In the genomic region with DNA sequence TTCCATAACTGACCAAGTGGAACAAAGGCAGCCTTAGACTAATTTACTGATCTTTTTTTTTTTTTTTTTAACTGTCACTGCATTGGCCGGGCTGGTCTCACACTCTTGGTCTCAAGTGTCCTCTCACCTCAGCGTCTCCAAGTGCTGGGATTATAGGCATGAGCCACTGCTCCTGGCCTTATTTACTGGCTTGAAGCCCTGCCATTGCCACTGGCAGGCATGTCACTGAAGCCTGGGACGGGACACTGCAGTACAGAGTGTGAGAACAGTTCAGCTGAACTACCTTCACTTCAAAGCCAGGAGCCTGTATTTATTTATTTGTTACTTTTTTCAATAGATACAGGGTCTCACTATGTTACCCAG, we compare ENCODE assay signal across 25 cellular contexts. TPM values are rescaled to one million over a fixed set of nuclear protein-coding genes. Genes with fewer than 3 reads are reported as not detected.
DNase-seq lines count a peak whose midpoint lies in the region; ATAC-seq, FAIRE-seq and TF ChIP-seq lines count a peak whose summit lies in the region.
"Had no signal": no experiment of that assay in that cellular context is flagged by ENCODE, and none has a peak within 500 bp of the region (broad histone marks: within the 10 kb centered on the region; RNA-seq: fewer than 3 reads in every experiment).

No MANE protein-coding gene starts in this region.

- no peaks in the 10 kb centered on the region for H3K9me3 ChIP-seq in A549
- no peaks in the 10 kb centered on the region for H3K9me3 ChIP-seq in PC-9 (ENCODE audit: insufficient read depth, low read depth)
- no peaks in the 10 kb centered on the region for H3K9me3 ChIP-seq in mammary epithelial cell (replicated peaks; ENCODE audit: insufficient read depth, low read length)
- H3K9me3 ChIP-seq in lower lobe of right lung, result no peaks in the 10 kb centered on the region
- H3K9me3 ChIP-seq in right atrium auricular region, result no peaks in the 10 kb centered on the region

- dilution Hi-C loops in mammary epithelial cell (cut with HindIII; ENCODE audit: low sequenced_read_pairs), result no loop called here

- intact Hi-C loops in PC-9 (cut with micrococcal nuclease; ENCODE audit: unreplicated experiment) (loop anchor here (5.0 kb wide), 1 partner anchor 63 kb away; no protein-coding TSS in a partner anchor), mammary epithelial cell (cut with micrococcal nuclease) (no loop called here), lower lobe of right lung (cut with DNase I) (no loop called here)

- POLR2A ChIA-PET in A549 (lab: Yijun Ruan, JAX) (interaction anchor here (1.0 kb wide), 1 partner anchor 15 kb away, joined by 4 read pairs; a partner anchor contains a TSS), PC-9 (lab: Charles Lee; ENCODE audit: unreplicated experiment) (no interaction called here)

- H3K36me3 ChIP-seq in PC-9 (ENCODE audit: low read depth) (no peaks in the 10 kb centered on the region), mammary epithelial cell (ENCODE audit: insufficient read depth, low read length) (no peaks in the 10 kb centered on the region), lower lobe of right lung (no peaks in the 10 kb centered on the region), right atrium auricular region (no peaks in the 10 kb centered on the region)

- H3K4me3 Mint-ChIP-seq in chondrocyte (ENCODE audit: unreplicated experiment), result no peak overlapping the region
- H3K4me3 Mint-ChIP-seq: activated naive CD4-positive, alpha-beta T cell treated with anti-CD3 and anti-CD28 coated beads, Interleukin-2, amount 10 ng/mL, durations not matched to agents 7 days and 5 days; activated T-helper 1 cell treated with anti-CD3 and anti-CD28 coated beads, Interleukin-12 subunit alpha, Interleukin-12 subunit beta, Interleukin-2, Interleukin-4 antibody, amounts not matched to agents 30 ng/mL and 10 ng/mL and 1 ng/mL, durations not matched to agents 14 hours and 24 hours and 36 hours; CD8-positive, alpha-beta memory T cell; natural killer cell treated with Interleukin-12 subunit alpha and Interleukin-12 subunit beta and Interleukin-15 and Interleukin-18, amount 100 ng/mL, for 72 hours; WTC11 had no signal

- no peaks in the 10 kb centered on the region for H3K9me3 Mint-ChIP-seq in chondrocyte (ENCODE audit: low read depth)
- H3K9me3 Mint-ChIP-seq: activated naive CD4-positive, alpha-beta T cell treated with anti-CD3 and anti-CD28 coated beads, Interleukin-2, amount 10 ng/mL, durations not matched to agents 7 days and 5 days; activated T-helper 1 cell treated with anti-CD3 and anti-CD28 coated beads, Interleukin-12 subunit alpha, Interleukin-12 subunit beta, Interleukin-2, Interleukin-4 antibody, amounts not matched to agents 30 ng/mL and 10 ng/mL and 1 ng/mL, durations not matched to agents 14 hours and 24 hours and 36 hours; CD8-positive, alpha-beta memory T cell; natural killer cell treated with Interleukin-12 subunit alpha and Interleukin-12 subunit beta and Interleukin-15 and Interleukin-18, amount 100 ng/mL, for 72 hours; WTC11 had no signal

- CTCF ChIA-PET in A549 (lab: Yijun Ruan, JAX) (interaction anchor here (11.3 kb wide), 1 partner anchor 83 kb away, joined by 136 read pairs; no protein-coding TSS in a partner anchor), PC-9 (lab: Charles Lee) (no interaction called here), mammary epithelial cell (lab: Charles Lee; ENCODE audit: low non-redundant PET) (no interaction called here)

- H2AFZ ChIP-seq in PC-9 (no peak overlapping the region), mammary epithelial cell (ENCODE audit: low read depth, low read length) (no peak overlapping the region)

- TF ChIP-seq RAD21 in A549 (conservative IDR thresholded peaks at IDR 0.05 in 1 of 2, IDR thresholded peaks at IDR 0.05 in 1 of 2), result no peak

- TF ChIP-seq EP300 in A549 (IDR thresholded peaks at IDR 0.05), result no peak

- H3K4me2 ChIP-seq in A549 (peak overlapping the region; percentile 63), PC-9 (peak overlapping the region; percentile 72), mammary epithelial cell (ENCODE audit: insufficient read depth, low read depth, low read length) (peak overlapping the region; percentile 14)

- H3K27ac Mint-ChIP-seq in chondrocyte (ENCODE audit: unreplicated experiment), result no peak overlapping the region
- H3K27ac Mint-ChIP-seq: activated naive CD4-positive, alpha-beta T cell treated with anti-CD3 and anti-CD28 coated beads, Interleukin-2, amount 10 ng/mL, durations not matched to agents 7 days and 5 days; activated T-helper 1 cell treated with anti-CD3 and anti-CD28 coated beads, Interleukin-12 subunit alpha, Interleukin-12 subunit beta, Interleukin-2, Interleukin-4 antibody, amounts not matched to agents 30 ng/mL and 10 ng/mL and 1 ng/mL, durations not matched to agents 14 hours and 24 hours and 36 hours; CD8-positive, alpha-beta memory T cell; natural killer cell treated with Interleukin-12 subunit alpha and Interleukin-12 subunit beta and Interleukin-15 and Interleukin-18, amount 100 ng/mL, for 72 hours; WTC11 had no signal

- no peak for FAIRE-seq in A549 (lab: Jason Lieb, UNC)
- FAIRE-seq: GM18507, HTR-8/SVneo had no signal

- peaks cover 59% of the 10 kb centered on the region for H3F3A ChIP-seq in PC-9 (ENCODE audit: insufficient read depth, low read depth)

- H3K9me2 ChIP-seq in PC-9 (ENCODE audit: insufficient read depth), result no peaks in the 10 kb centered on the region

- H4K20me1 ChIP-seq in PC-9 (ENCODE audit: insufficient read depth), result no peaks in the 10 kb centered on the region
- no peaks in the 10 kb centered on the region for H4K20me1 ChIP-seq in mammary epithelial cell (ENCODE audit: insufficient read depth, low read length)

- H3K4me3 ChIP-seq in A549 (no peak overlapping the region), PC-9 (no peak overlapping the region), mammary epithelial cell (replicated peaks in 1 of 3; ENCODE audit: insufficient read depth in 1 of 3, low read depth in 2 of 3, low read length in 3 of 3) (no peak overlapping the region), lower lobe of right lung (no peak overlapping the region), right atrium auricular region (no peak overlapping the region)

- no peak for TF ChIP-seq POLR2A in A549 (IDR thresholded peaks at IDR 0.05; ENCODE audit: low read length)

- no peaks in the 10 kb centered on the region for H3K27me3 Mint-ChIP-seq in chondrocyte (ENCODE audit: low read depth)
- H3K27me3 Mint-ChIP-seq: natural killer cell treated with Interleukin-12 subunit alpha and Interleukin-12 subunit beta and Interleukin-15 and Interleukin-18, amount 100 ng/mL, for 72 hours had no signal

- BruUV-seq in PC-9 (replicated peaks; lab: Mats Ljungman, UMichigan), result no TSS peak
- BruUV-seq in mammary epithelial cell (replicated peaks; lab: Mats Ljungman, UMichigan), result no TSS peak

- H3K9ac ChIP-seq in mammary epithelial cell (ENCODE audit: insufficient read depth, low read length), result no peak overlapping the region

- H3K4me1 ChIP-seq in A549, result peaks cover 86% of the 10 kb centered on the region
- peaks cover 84% of the 10 kb centered on the region for H3K4me1 ChIP-seq in PC-9 (replicated peaks; ENCODE audit: insufficient read depth)
- H3K4me1 ChIP-seq in mammary epithelial cell (ENCODE audit: insufficient read depth, low read length), result peaks cover 56% of the 10 kb centered on the region
- H3K4me1 ChIP-seq in lower lobe of right lung, result peaks cover 31% of the 10 kb centered on the region
- peaks cover 0 to 6% of the 10 kb centered on the region in 2 donors for H3K4me1 ChIP-seq in right atrium auricular region

- no peak for ATAC-seq in A549
- ATAC-seq in lower lobe of right lung, result peak; percentile 9 to 16
- ATAC-seq in GM21737 (IDR thresholded peaks at IDR 0.05; ENCODE audit: unreplicated experiment), result no peak
- ATAC-seq: natural killer cell treated with Interleukin-12 subunit alpha and Interleukin-12 subunit beta and Interleukin-15 and Interleukin-18, amount 100 ng/mL, for 72 hours had no signal

- H3K27ac ChIP-seq in A549 (peak overlapping the region; percentile 83 to 92), PC-9 (peak overlapping the region; percentile 93), mammary epithelial cell (ENCODE audit: insufficient read depth, low read depth, low read length) (peak overlapping the region; percentile 82), lower lobe of right lung (no peak overlapping the region), right atrium auricular region (no peak overlapping the region)
- H3K27ac ChIP-seq: 22Rv1 had no signal

- no peak for DNase-seq in A549 (ENCODE audit: low read depth in 1 of 2, low spot score in 1 of 2)
- no peak for DNase-seq in PC-9
- DNase-seq in mammary epithelial cell, result no peak
- no peak for DNase-seq in lower lobe of right lung
- DNase-seq in T1000 (lab: John Stamatoyannopoulos, UW), result no peak
- DNase-seq in chondrocyte (ENCODE audit: low spot score), result no peak
- no peak for DNase-seq in right atrium auricular region (ENCODE audit: low spot score)
- DNase-seq: activated naive CD4-positive, alpha-beta T cell treated with anti-CD3 and anti-CD28 coated beads, Interleukin-2, amount 10 ng/mL, durations not matched to agents 7 days and 5 days; CD8-positive, alpha-beta memory T cell; central memory CD4-positive, alpha-beta T cell; GF-D8; Kasumi-1; NCI-H1048; NCI-H187 treated with DMSO at 0.1 percent for 48 hours; NCI-H524 treated with DMSO at 0.1 percent for 48 hours; NK-92 treated with Interleukin-12 subunit alpha and Interleukin-12 subunit beta, amount 100 ng/mL, for 24 hours; posterior cingulate gyrus; T-helper 9 cell had no signal

- WGBS in A549 (ENCODE audit: missing lambda C conversion rate), result 70% methylated on average over 3 of the region's 3 CpGs
- 92% methylated on average over 3 of the region's 3 CpGs for WGBS in mammary epithelial cell (ENCODE audit: low coverage, missing lambda C conversion rate)

- TF ChIP-seq CTCF in A549 (IDR thresholded peaks at IDR 0.05) (no peak), PC-9 (conservative IDR thresholded peaks at IDR 0.05) (no peak), mammary epithelial cell (conservative IDR thresholded peaks at IDR 0.05 in 1 of 2, IDR thresholded peaks at IDR 0.05 in 1 of 2; ENCODE audit: extremely low read depth in 1 of 2, insufficient read depth in 1 of 2, low read depth in 1 of 2, low read length in 2 of 2) (no peak), lower lobe of right lung (IDR thresholded peaks at IDR 0.05) (no peak), chondrocyte (IDR thresholded peaks at IDR 0.05) (no peak), right atrium auricular region (IDR thresholded peaks at IDR 0.05) (no peak)

- H3K27me3 ChIP-seq in PC-9 (ENCODE audit: insufficient read depth, low read depth), result no peaks in the 10 kb centered on the region
- H3K27me3 ChIP-seq in mammary epithelial cell (ENCODE audit: insufficient read depth, low read length), result no peaks in the 10 kb centered on the region
- H3K27me3 ChIP-seq in lower lobe of right lung (ENCODE audit: low read depth), result no peaks in the 10 kb centered on the region
- H3K27me3 ChIP-seq in right atrium auricular region, result no peaks in the 10 kb centered on the region

- peaks cover 4% of the 10 kb centered on the region; the same call in 1 of the 2 replicates for H3K79me2 ChIP-seq in PC-9 (ENCODE audit: low read depth)
- H3K79me2 ChIP-seq in mammary epithelial cell (ENCODE audit: insufficient read depth, low read length), result no peaks in the 10 kb centered on the region

- peaks cover 42% of the 10 kb centered on the region for H3K4me1 Mint-ChIP-seq in chondrocyte (ENCODE audit: low read depth)

- in situ Hi-C loops in mammary epithelial cell (cut with MboI; ENCODE audit: low sequenced_read_pairs in 2 of 2), result loop anchor here in 1 of 2 donors (10.0 kb wide), 1 partner anchor 79 kb away; no protein-coding TSS in a partner anchor

- no peaks in the 10 kb centered on the region for H3K36me3 Mint-ChIP-seq in chondrocyte (ENCODE audit: low read depth)
- H3K36me3 Mint-ChIP-seq: activated naive CD4-positive, alpha-beta T cell treated with anti-CD3 and anti-CD28 coated beads, Interleukin-2, amount 10 ng/mL, durations not matched to agents 7 days and 5 days; natural killer cell treated with Interleukin-12 subunit alpha and Interleukin-12 subunit beta and Interleukin-15 and Interleukin-18, amount 100 ng/mL, for 72 hours; WTC11 had no signal

RNA-seq across cellular contexts. Expression of a gene that starts 15.4 kb away (rescaled TPM):
- polyA plus RNA-seq in A549 (2011; rRNA removed) (39.0 and 49.3 TPM in 2 replicates), A549 (2017; fragmentation: RNase III; extraction: RNeasy Plus Mini Kit Qiagen cat#74134 plus additional on column Dnase treatment) (22.1 to 26.9 TPM (median 24.8 TPM) in 3 replicates), mammary epithelial cell (10.3 TPM)
- 6.3 and 7.7 TPM in 2 replicates for polyA plus RNA-seq in A549 (2012; cell fraction: cytosol; rRNA removed)
- 6.2 and 12.8 TPM in 2 replicates for polyA plus RNA-seq in A549 (2012; cell fraction: nucleus; rRNA removed)
- polyA minus RNA-seq in A549 (2011; rRNA and poly(A)+ RNA removed), result 32.2 and 32.4 TPM in 2 replicates
- total RNA-seq in PC-9 (2021) (34.3 and 51.9 TPM in 2 replicates), mammary epithelial cell (10 to 100 TPM; 26.0 to 38.8 TPM), lower lobe of right lung (29.8 TPM), chondrocyte (16.5 to 18.1 TPM (median 16.7 TPM) in 3 replicates), right atrium auricular region (10 to 100 TPM; 20.8 to 24.1 TPM)
- 20.9 TPM for polyA minus RNA-seq in mammary epithelial cell

Comparison
In these comparisons a context has a peak if more than half of its experiments do, and no peak if none do; other contexts are left out.
1. ATAC-seq: peak in lower lobe of right lung (2 of 2); none in A549 (0 of 2) and GM21737 (single experiment).
2. H3K27ac ChIP-seq: peak in A549 (2 of 2), PC-9 (single experiment) and mammary epithelial cell (single experiment); none in lower lobe of right lung (single experiment) and right atrium auricular region (0 of 2).
3. H3K4me2 ChIP-seq: peak in every context shown above with its lines; median percentile 72 in PC-9; 63 in A549; 14 in mammary epithelial cell.